28 cellular contexts compared by ENCODE assay signal in genomic region chr15:61106886-61107285, GRCh38.
"Had no signal": no experiment of that assay in that cellular context is flagged by ENCODE, and none has a peak within 500 bp of the region (broad histone marks: within the 10 kb centered on the region; RNA-seq: fewer than 3 reads in every experiment).

No MANE protein-coding gene starts in this region.

- H3K27ac ChIP-seq: adrenal gland, breast epithelium, cardiac muscle cell, colonic mucosa, epithelial cell of prostate, esophagus squamous epithelium, gastroesophageal sphincter had no signal

- H3K4me1 ChIP-seq: adrenal gland, breast epithelium, colonic mucosa had no signal

- H3K36me3 ChIP-seq: adrenal gland, breast epithelium, cardiac muscle cell, colonic mucosa, esophagus squamous epithelium, gastroesophageal sphincter had no signal

- DNase-seq: activated CD4-positive, alpha-beta memory T cell treated with anti-CD3 and anti-CD28 coated beads for 36 hours; activated CD4-positive, alpha-beta T cell treated with anti-CD3 and anti-CD28 coated beads for 36 hours; activated CD4-positive, alpha-beta T cell treated with anti-CD3 and anti-CD28 coated beads, Interleukin-2, amount 10 ng/mL, durations not matched to agents 24 days and 14 days; activated CD4-positive, CD25-positive, alpha-beta regulatory T cell; activated CD4-positive, CD25-positive, alpha-beta regulatory T cell treated with anti-CD3 and anti-CD28 coated beads, Interleukin-2, amount 50 U/mL, for 72 hours; activated CD8-positive, alpha-beta memory T cell treated with anti-CD3 and anti-CD28 coated beads, Interleukin-2, amount 10 ng/mL, durations not matched to agents 7 days and 5 days; activated CD8-positive, alpha-beta memory T cell treated with anti-CD3 and anti-CD28 coated beads, Interleukin-2, amount 50 U/mL, for 4 hours; activated CD8-positive, alpha-beta T cell treated with anti-CD3 and anti-CD28 coated beads, Interleukin-2, amount 10 ng/mL, durations not matched to agents 7 days and 5 days; activated effector memory CD4-positive, alpha-beta T cell treated with anti-CD3 and anti-CD28 coated beads, Interleukin-2, amount 50 U/mL, for 16 hours; activated naive CD4-positive, alpha-beta T cell treated with anti-CD3 and anti-CD28 coated beads for 36 hours; activated naive CD8-positive, alpha-beta T cell treated with anti-CD3 and anti-CD28 coated beads for 36 hours; activated naive CD8-positive, alpha-beta T cell treated with anti-CD3 and anti-CD28 coated beads, Interleukin-2, amount 50 U/mL, for 24 hours; activated T-cell treated with anti-CD3 and anti-CD28 coated beads, Interleukin-2, amount 50 U/mL, for 1 hour; activated T-cell treated with anti-CD3 and anti-CD28 coated beads, Interleukin-2, amount 50 U/mL, for 48 hours; adrenal gland; amygdala; aorta; central memory CD4-positive, alpha-beta T cell; cerebellar nuclear complex; colonic mucosa; effector CD8-positive, alpha-beta T cell; esophagus squamous epithelium; foreskin melanocyte; T-helper 2 cell had no signal

- H3K4me3 ChIP-seq: adrenal gland, breast epithelium, cardiac muscle cell, colonic mucosa, esophagus squamous epithelium, gastroesophageal sphincter had no signal

- ATAC-seq: activated CD4-positive, alpha-beta T cell treated with anti-CD3 and anti-CD28 coated beads for 36 hours; activated CD8-positive, alpha-beta memory T cell treated with anti-CD3 and anti-CD28 coated beads, Interleukin-2, amount 10 ng/mL, durations not matched to agents 7 days and 5 days; activated CD8-positive, alpha-beta T cell treated with anti-CD3 and anti-CD28 coated beads, Interleukin-2, amount 10 ng/mL, durations not matched to agents 7 days and 5 days; activated naive CD8-positive, alpha-beta T cell treated with anti-CD3 and anti-CD28 coated beads, Interleukin-2, amount 50 U/mL, for 24 hours; gastroesophageal sphincter had no signal

- H3K27me3 ChIP-seq: adrenal gland, breast epithelium, cardiac muscle cell, colonic mucosa, esophagus squamous epithelium, gastroesophageal sphincter had no signal

- H3K9me3 ChIP-seq: adrenal gland, breast epithelium, colonic mucosa, esophagus squamous epithelium, gastroesophageal sphincter had no signal
